In genomic region chr1:21324368-21325137, GRCh38 we compare ENCODE assay signal across 8 cellular contexts. TPM values are rescaled to one million over a fixed set of nuclear protein-coding genes. Genes with fewer than 3 reads are reported as not detected.
DNase-seq lines count a peak whose midpoint lies in the region; ATAC-seq, FAIRE-seq and TF ChIP-seq lines count a peak whose summit lies in the region.

No MANE protein-coding gene starts in this region.

- H3K18ac ChIP-seq in H1 (ENCODE audit: extremely low read depth, low read length): peak overlapping the region; percentile 78

- no peak for FAIRE-seq in H1 (lab: Jason Lieb, UNC)

- no peak overlapping the region for H3K4me3 ChIP-seq in H1 (ENCODE audit: extremely low read depth in 1 of 4, insufficient read depth in 2 of 4, low read depth in 3 of 4, low read length in 4 of 4)

- peak overlapping the region; percentile 94 for H2BK12ac ChIP-seq in H1 (ENCODE audit: low read depth, low read length)

- H2BK120ac ChIP-seq in H1 (replicated peaks; ENCODE audit: low read depth, low read length): peak overlapping the region; percentile 57

- H2BK5ac ChIP-seq in H1 (ENCODE audit: low read depth, low read length): peak overlapping the region; percentile 62; the same call in 1 of the 2 replicates

- H3K4ac ChIP-seq in H1 (replicated peaks; ENCODE audit: insufficient read length, low read depth, low read length): peak overlapping the region; percentile 50

- H2BK15ac ChIP-seq in H1 (ENCODE audit: low read length): peak overlapping the region; percentile 95; the same call in 1 of the 2 replicates

- peaks cover 24 to 72% (median 55%) of the 10 kb centered on the region in 4 experiments for H3K4me1 ChIP-seq in H1 (replicated peaks in 1 of 4; ENCODE audit: control insufficient read depth in 3 of 4, insufficient read depth in 4 of 4, low read length in 3 of 4)

- DNase-seq in EL: peak; percentile 95
- peak; percentile 83 for DNase-seq in MV-4-11 (lab: John Stamatoyannopoulos, UW)
- DNase-seq in activated CD8-positive, alpha-beta T cell treated with anti-CD3 and anti-CD28 coated beads for 36 hours: peak; percentile 91
- no peak for DNase-seq in H1 (ENCODE audit: low read depth in 1 of 2, low spot score in 2 of 2)
- peak in 7 of 10 donors; percentile 28 to 72 (median 41) for DNase-seq in naive thymus-derived CD8-positive, alpha-beta T cell
- DNase-seq in stimulated activated naive B cell treated with anti-CD40 and anti-IgM and Interleukin-4, amounts not matched to agents 10 μg/mL and 1 μg/mL and 100 μg/mL, for 72 hours: peak; percentile 80
- no peak for DNase-seq in NCI-H526 (lab: John Stamatoyannopoulos, UW)
- no peak for DNase-seq in DMS114 treated with DMSO at 0.1 percent for 48 hours (lab: John Stamatoyannopoulos, UW; ENCODE audit: unreplicated experiment)

- no peaks in the 10 kb centered on the region for H3K23me2 ChIP-seq in H1 (ENCODE audit: low read depth, low read length)

- peak overlapping the region; percentile 94 for H3K27ac Mint-ChIP-seq in activated CD8-positive, alpha-beta T cell treated with anti-CD3 and anti-CD28 coated beads for 36 hours
- H3K27ac Mint-ChIP-seq in naive thymus-derived CD8-positive, alpha-beta T cell: peak overlapping the region; percentile 85 to 97 (median 96)
- H3K27ac Mint-ChIP-seq in stimulated activated naive B cell treated with anti-CD40 and anti-IgM and Interleukin-4, amounts not matched to agents 10 μg/mL and 1 μg/mL and 100 μg/mL, for 72 hours: peak overlapping the region; percentile 93

- no peak overlapping the region for H3K9ac ChIP-seq in H1 (replicated peaks in 1 of 4; ENCODE audit: extremely low read depth in 1 of 4, low read depth in 3 of 4, low read length in 3 of 4)

- H4K8ac ChIP-seq in H1 (ENCODE audit: extremely low read depth, insufficient read depth, low read length): peak overlapping the region; percentile 58; the same call in 1 of the 2 replicates

- POLR2A ChIA-PET in activated CD8-positive, alpha-beta T cell treated with anti-CD3 and anti-CD28 coated beads for 36 hours (lab: Charles Lee): interaction anchor here (0.7 to 5.8 kb wide), 11 partner anchors 11 to 65 kb away, joined by 3 to 90 read pairs (median 7); partner anchors contain the start of gene ECE1
- POLR2A ChIA-PET in H1 (lab: Charles Lee; ENCODE audit: partially characterized antibody): interaction anchor here (0.9 to 1.6 kb wide), 4 partner anchors 8 to 45 kb away, joined by 3 to 4 read pairs (median 4); no protein-coding TSS in a partner anchor
- POLR2A ChIA-PET in naive thymus-derived CD8-positive, alpha-beta T cell (lab: Charles Lee): interaction anchor here (0.6 to 9.7 kb wide), 16 partner anchors 8 to 701 kb away, joined by 3 to 218 read pairs (median 6); partner anchors contain the start of genes ECE1 and HP1BP3

- no peaks in the 10 kb centered on the region for H3K9me3 ChIP-seq in H1 (ENCODE audit: insufficient read depth in 2 of 2, low read depth in 1 of 2, low read length in 1 of 2)

- H2AFZ ChIP-seq in H1 (ENCODE audit: low read length): no peak overlapping the region

- H3K56ac ChIP-seq in H1 (replicated peaks; ENCODE audit: insufficient read length, low read depth, low read length): no peak overlapping the region

- H3K4me1 Mint-ChIP-seq in activated CD8-positive, alpha-beta T cell treated with anti-CD3 and anti-CD28 coated beads for 36 hours (ENCODE audit: low read depth): peaks cover 84% of the 10 kb centered on the region
- peaks cover 47 to 92% (median 85%) of the 10 kb centered on the region in 4 donors for H3K4me1 Mint-ChIP-seq in naive thymus-derived CD8-positive, alpha-beta T cell
- peaks cover 76 to 94% of the 10 kb centered on the region in 2 donors for H3K4me1 Mint-ChIP-seq in stimulated activated naive B cell treated with anti-CD40 and anti-IgM and Interleukin-4, amounts not matched to agents 10 μg/mL and 1 μg/mL and 100 μg/mL, for 72 hours

- H4K5ac ChIP-seq in H1 (ENCODE audit: insufficient read length, low read depth, low read length): no peak overlapping the region

- no peak for TF ChIP-seq RAD21 in H1 (IDR thresholded peaks at IDR 0.05 in 1 of 2, conservative IDR thresholded peaks at IDR 0.05 in 1 of 2; ENCODE audit: low read depth in 2 of 2, low read length in 2 of 2)

- CTCF ChIA-PET in activated CD8-positive, alpha-beta T cell treated with anti-CD3 and anti-CD28 coated beads for 36 hours (lab: Charles Lee): interaction anchor here (0.9 to 4.1 kb wide), 19 partner anchors 8 to 108 kb away, joined by 3 to 23 read pairs (median 6); no protein-coding TSS in a partner anchor
- CTCF ChIA-PET in H1 (lab: Charles Lee; ENCODE audit: partially characterized antibody): interaction anchor here (0.7 to 15.0 kb wide), 17 partner anchors 10 to 107 kb away, joined by 3 to 152 read pairs (median 6); no protein-coding TSS in a partner anchor

- peak overlapping the region; percentile 88 for H2BK20ac ChIP-seq in H1 (ENCODE audit: low read length)

- H3K27me3 Mint-ChIP-seq in activated CD8-positive, alpha-beta T cell treated with anti-CD3 and anti-CD28 coated beads for 36 hours: no peaks in the 10 kb centered on the region
- H3K27me3 Mint-ChIP-seq in naive thymus-derived CD8-positive, alpha-beta T cell: no peaks in the 10 kb centered on the region
- H3K27me3 Mint-ChIP-seq in stimulated activated naive B cell treated with anti-CD40 and anti-IgM and Interleukin-4, amounts not matched to agents 10 μg/mL and 1 μg/mL and 100 μg/mL, for 72 hours: no peaks in the 10 kb centered on the region

- TF ChIP-seq CTCF in activated CD8-positive, alpha-beta T cell treated with anti-CD3 and anti-CD28 coated beads for 36 hours (IDR thresholded peaks at IDR 0.05): no peak
- TF ChIP-seq CTCF in H1 (IDR thresholded peaks at IDR 0.05; ENCODE audit: control extremely low read depth in 1 of 3, insufficient read depth in 1 of 3, low read depth in 1 of 3, low read length in 3 of 3): no peak

- TF ChIP-seq EP300 in H1 (IDR thresholded peaks at IDR 0.05; ENCODE audit: borderline replicate concordance in 1 of 2, low read depth in 2 of 2, low read length in 2 of 2): no peak

- H3K23ac ChIP-seq in H1 (ENCODE audit: insufficient read length): no peak overlapping the region

- H3K36me3 ChIP-seq in H1 (ENCODE audit: control insufficient read depth in 2 of 4, insufficient read depth in 4 of 4, low read length in 3 of 4): no peaks in the 10 kb centered on the region

- no peaks in the 10 kb centered on the region for H3K9me3 Mint-ChIP-seq in activated CD8-positive, alpha-beta T cell treated with anti-CD3 and anti-CD28 coated beads for 36 hours
- H3K9me3 Mint-ChIP-seq in naive thymus-derived CD8-positive, alpha-beta T cell: no peaks in the 10 kb centered on the region
- peaks cover 0 to 2% of the 10 kb centered on the region in 2 donors for H3K9me3 Mint-ChIP-seq in stimulated activated naive B cell treated with anti-CD40 and anti-IgM and Interleukin-4, amounts not matched to agents 10 μg/mL and 1 μg/mL and 100 μg/mL, for 72 hours

- H4K20me1 ChIP-seq in H1 (replicated peaks in 1 of 2; ENCODE audit: control insufficient read depth in 1 of 2, insufficient read depth in 2 of 2, low read length in 2 of 2): no peaks in the 10 kb centered on the region

- H3K14ac ChIP-seq in H1 (ENCODE audit: insufficient read length): no peak overlapping the region

- H3K4me3 Mint-ChIP-seq in activated CD8-positive, alpha-beta T cell treated with anti-CD3 and anti-CD28 coated beads for 36 hours: peak overlapping the region; percentile 56
- H3K4me3 Mint-ChIP-seq in naive thymus-derived CD8-positive, alpha-beta T cell: peak overlapping the region; percentile 69 to 89 (median 82)
- peak overlapping the region; percentile 65 to 67 for H3K4me3 Mint-ChIP-seq in stimulated activated naive B cell treated with anti-CD40 and anti-IgM and Interleukin-4, amounts not matched to agents 10 μg/mL and 1 μg/mL and 100 μg/mL, for 72 hours

- peak overlapping the region; percentile 71; the same call in 1 of the 2 replicates for H2AK5ac ChIP-seq in H1 (ENCODE audit: low read depth, low read length)

- peaks cover 45% of the 10 kb centered on the region for H3K36me3 Mint-ChIP-seq in activated CD8-positive, alpha-beta T cell treated with anti-CD3 and anti-CD28 coated beads for 36 hours (ENCODE audit: low read depth)
- peaks cover 0 to 9% (median 3%) of the 10 kb centered on the region in 3 donors for H3K36me3 Mint-ChIP-seq in naive thymus-derived CD8-positive, alpha-beta T cell
- peaks cover 23 to 35% of the 10 kb centered on the region in 2 donors for H3K36me3 Mint-ChIP-seq in stimulated activated naive B cell treated with anti-CD40 and anti-IgM and Interleukin-4, amounts not matched to agents 10 μg/mL and 1 μg/mL and 100 μg/mL, for 72 hours

- no peak for TF ChIP-seq POLR2A in H1 (IDR thresholded peaks at IDR 0.05; ENCODE audit: control extremely low read depth in 1 of 2, low read depth in 2 of 2, low read length in 2 of 2)

- peaks cover under 1% of the 10 kb centered on the region; the same call in 1 of the 2 replicates for H3K79me1 ChIP-seq in H1 (ENCODE audit: low read depth, low read length)

- no peaks in the 10 kb centered on the region for H3K27me3 ChIP-seq in H1 (replicated peaks in 1 of 4; ENCODE audit: control insufficient read depth in 3 of 4, extremely low read depth in 1 of 4, insufficient read depth in 3 of 4, low read length in 3 of 4)

- intact Hi-C loops in activated CD8-positive, alpha-beta T cell treated with anti-CD3 and anti-CD28 coated beads for 36 hours (cut with micrococcal nuclease): loop anchor here (2.0 kb wide), 1 partner anchor 30 kb away; no protein-coding TSS in a partner anchor

- 73% methylated on average over 13 of the region's 14 CpGs; no CpG with 5 or more reads in 1 of the 2 experiments for WGBS in H1 (ENCODE audit: extremely low coverage in 1 of 2, insufficient coverage in 1 of 2, insufficient read length in 1 of 2, insufficient replicate concordance in 2 of 2, low coverage in 1 of 2, low lambda C conversion rate in 2 of 2, missing lambda C conversion rate in 1 of 2), 2 experiments

- peak; percentile 86 for ATAC-seq in activated CD8-positive, alpha-beta T cell treated with anti-CD3 and anti-CD28 coated beads for 36 hours
- peak; percentile 74 to 80 for ATAC-seq in naive thymus-derived CD8-positive, alpha-beta T cell
- ATAC-seq in stimulated activated naive B cell treated with anti-CD40 and anti-IgM and Interleukin-4, amounts not matched to agents 10 μg/mL and 1 μg/mL and 100 μg/mL, for 72 hours (replicated peaks): peak; percentile 80

- peak overlapping the region; percentile 78 for H4K91ac ChIP-seq in H1 (replicated peaks; ENCODE audit: insufficient read length, low read length)

- H3K79me2 ChIP-seq in H1 (ENCODE audit: control insufficient read depth in 1 of 2, insufficient read depth in 2 of 2, low read length in 2 of 2): peaks cover 0 to 4% of the 10 kb centered on the region in 2 experiments; a peak in 2 of 4 replicates

- no peak overlapping the region; a peak in 1 of 4 replicates for H3K4me2 ChIP-seq in H1 (ENCODE audit: insufficient read depth in 1 of 2, low read depth in 2 of 2, low read length in 2 of 2)

- peak overlapping the region; percentile 14; the same call in 1 of the 2 replicates for H3K27ac ChIP-seq in H1 (ENCODE audit: low read depth, low read length)

RNA-seq across cellular contexts. Expression of gene ECE1, which starts 34.3 kb away (rescaled TPM):
- 100 to 1,000 TPM; 118 to 127 TPM for total RNA-seq in activated CD8-positive, alpha-beta T cell treated with anti-CD3 and anti-CD28 coated beads for 36 hours
- 36.8 and 37.1 TPM in 2 replicates for total RNA-seq in H1 (2021; fragmentation: NEBNext Ultra II Directional; extraction: Animal tissue kit (Norgen Biotek cat#: 25700))
- 21.4 and 26.7 TPM in 2 replicates for polyA plus RNA-seq in H1 (2011; rRNA removed)
- polyA plus RNA-seq in H1 (2011; cell fraction: cytosol; rRNA removed): 15.9 TPM
- 24.2 TPM for polyA plus RNA-seq in H1 (2011; cell fraction: nucleus; rRNA removed)
- polyA plus RNA-seq in H1 (2012, experiment 1 of 2): 23.4 to 31.1 TPM (median 26.4 TPM) in 4 replicates
- polyA plus RNA-seq in H1 (2012, experiment 2 of 2): 17.3 TPM
- 44.8 TPM for polyA plus RNA-seq in H1 (2013, experiment 1 of 2)
- 44.6 TPM for polyA plus RNA-seq in H1 (2013, experiment 2 of 2)
- polyA minus RNA-seq in H1 (2011; rRNA and poly(A)+ RNA removed): 23.9 and 27.9 TPM in 2 replicates
- polyA minus RNA-seq in H1 (2011; cell fraction: cytosol; rRNA and poly(A)+ RNA removed): 13.4 TPM
- polyA minus RNA-seq in H1 (2011; cell fraction: nucleus; rRNA and poly(A)+ RNA removed): 12.3 TPM
- 10 to 100 TPM; 51.7 to 53.6 TPM for total RNA-seq in naive thymus-derived CD8-positive, alpha-beta T cell
- 10 to 100 TPM in 2 of 3 donors, 1 to 10 TPM in 1; 9.1 to 37.3 (median 20.5) TPM for polyA plus RNA-seq in naive thymus-derived CD8-positive, alpha-beta T cell

Comparison
In these comparisons a context has a peak if more than half of its experiments do, and no peak if none do; other contexts are left out.
1. DNase-seq: peak in EL (single experiment), MV-4-11 (single experiment), activated CD8-positive, alpha-beta T cell treated with anti-CD3 and anti-CD28 coated beads for 36 hours (single experiment), naive thymus-derived CD8-positive, alpha-beta T cell (7 of 10) and stimulated activated naive B cell treated with anti-CD40 and anti-IgM and Interleukin-4, amounts not matched to agents 10 μg/mL and 1 μg/mL and 100 μg/mL, for 72 hours (single experiment); none in H1 (0 of 2), NCI-H526 (0 of 2) and DMS114 treated with DMSO at 0.1 percent for 48 hours (single experiment).
2. Peak in every context shown above with its lines, with median percentiles within 50 percentile points of each other: ATAC-seq, H3K27ac Mint-ChIP-seq and H3K4me3 Mint-ChIP-seq.